Comparison of ENCODE assay signal across 8 cellular contexts in the genomic region with DNA sequence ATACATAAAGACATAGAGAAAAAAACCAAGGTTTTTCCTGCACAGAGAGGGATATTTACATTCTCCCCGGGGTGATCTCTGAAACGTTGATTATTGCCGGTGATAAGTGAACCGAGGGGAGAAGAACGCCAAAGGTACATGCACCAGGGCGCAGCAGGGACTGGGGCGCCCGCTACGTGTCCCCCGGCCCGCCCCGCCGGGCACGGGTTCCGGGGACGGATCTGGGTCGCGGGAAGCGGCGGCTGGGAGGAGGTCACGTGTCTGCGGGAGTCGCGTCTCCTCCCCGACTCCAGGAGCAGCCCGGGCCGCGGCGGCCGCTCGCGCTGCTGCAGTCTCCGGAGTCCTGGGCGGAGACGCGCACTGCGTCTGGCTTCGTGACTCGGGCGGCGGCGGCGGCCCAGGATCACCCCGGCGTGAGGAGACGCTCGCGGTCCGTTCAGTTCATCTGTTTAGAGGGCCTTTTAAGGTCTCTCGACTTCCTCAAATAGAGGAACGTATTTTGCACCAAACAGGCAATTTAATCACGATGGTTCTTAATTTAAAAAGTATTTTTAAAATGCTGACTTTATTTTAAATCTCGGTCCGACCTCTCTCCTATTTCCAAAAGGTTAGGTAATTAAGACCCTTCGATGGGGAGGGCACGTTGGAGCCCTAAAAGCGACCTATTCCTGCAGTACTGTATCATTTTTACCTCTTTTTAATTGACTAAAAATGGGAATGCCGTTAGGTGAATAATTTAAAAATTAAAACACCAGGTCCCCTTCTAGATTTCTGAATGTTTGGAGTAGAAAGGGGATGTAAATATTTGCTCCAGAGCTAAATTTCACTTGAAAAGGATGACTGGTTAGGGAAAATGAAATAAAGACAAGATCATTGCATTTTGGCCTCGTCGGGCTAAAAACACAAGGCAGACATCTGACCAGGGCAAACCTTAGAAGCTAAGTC. TPM values are rescaled to one million over a fixed set of nuclear protein-coding genes. Genes with fewer than 3 reads are reported as not detected.
A peak's percentile ranks its signal among the peaks of the same experiment; 100 is the strongest.
DNase-seq lines count a peak whose midpoint lies in the region; ATAC-seq and TF ChIP-seq lines count a peak whose summit lies in the region.

No MANE protein-coding gene starts in this region.

- no peaks in the 10 kb centered on the region for H3K36me3 ChIP-seq in OCI-LY1 (ENCODE audit: insufficient read depth, low read length)
- no peaks in the 10 kb centered on the region for H3K36me3 ChIP-seq in left ventricle myocardium inferior

- TF ChIP-seq CTCF in CD14-positive monocyte (IDR thresholded peaks at IDR 0.05) (no peak), OCI-LY1 (IDR thresholded peaks at IDR 0.05; ENCODE audit: low read length) (no peak), left ventricle myocardium inferior (IDR thresholded peaks at IDR 0.05; ENCODE audit: borderline replicate concordance) (peak; percentile 14), osteocyte (IDR thresholded peaks at IDR 0.05) (peak; percentile 7)

- peaks cover 8 to 26% of the 10 kb centered on the region in 2 donors for H3K36me3 Mint-ChIP-seq in CD14-positive monocyte
- no peaks in the 10 kb centered on the region for H3K36me3 Mint-ChIP-seq in osteocyte (ENCODE audit: unreplicated experiment)

- intact Hi-C loops in CD14-positive monocyte (cut with micrococcal nuclease) = loop anchor here (10.0 kb wide), 2 partner anchors 148 to 348 kb away; no protein-coding TSS in a partner anchor
- intact Hi-C loops in left ventricle myocardium inferior (cut with micrococcal nuclease) = loop anchor here (10.0 kb wide), 1 partner anchor 68 kb away; the partner anchor contains the start of gene SSPN

- H4K20me1 ChIP-seq in OCI-LY1 (ENCODE audit: insufficient read depth, low read length) = no peaks in the 10 kb centered on the region

- no peak overlapping the region for H2AFZ ChIP-seq in OCI-LY1 (ENCODE audit: low read length)

- H3K4me1 ChIP-seq in OCI-LY1 (ENCODE audit: insufficient read depth, low read length, severe bottlenecking) (peaks cover 30% of the 10 kb centered on the region), left ventricle myocardium inferior (peaks cover 46% of the 10 kb centered on the region)

- H3F3A ChIP-seq in OCI-LY1 (ENCODE audit: insufficient read depth, low read length) = no peaks in the 10 kb centered on the region

- H3K27me3 ChIP-seq in OCI-LY1 (ENCODE audit: insufficient read depth, low read length) (peaks cover 4% of the 10 kb centered on the region; the same call in 1 of the 2 replicates), left ventricle myocardium inferior (ENCODE audit: low read depth) (no peaks in the 10 kb centered on the region)

- H3K4me3 Mint-ChIP-seq in CD14-positive monocyte (peak overlapping the region; percentile 86 to 97), osteocyte (ENCODE audit: unreplicated experiment) (peak overlapping the region; percentile 93)

- H3K9ac ChIP-seq in OCI-LY1 (ENCODE audit: low read length) = no peak overlapping the region

- H3K9me3 Mint-ChIP-seq in CD14-positive monocyte (peaks cover 0 to 37% (median 18%) of the 10 kb centered on the region in 7 donors), osteocyte (ENCODE audit: unreplicated experiment) (no peaks in the 10 kb centered on the region)

- H3K9me3 ChIP-seq in OCI-LY1 (ENCODE audit: low read length) (no peaks in the 10 kb centered on the region), left ventricle myocardium inferior (replicated peaks) (no peaks in the 10 kb centered on the region)

- no peaks in the 10 kb centered on the region for H3K79me2 ChIP-seq in OCI-LY1 (ENCODE audit: insufficient read depth, low read length)

- ATAC-seq in GM19023 (IDR thresholded peaks at IDR 0.05; ENCODE audit: unreplicated experiment) = peak; percentile 32
- ATAC-seq in HG03442 (IDR thresholded peaks at IDR 0.05; ENCODE audit: unreplicated experiment) = peak; percentile 31

- H3K27ac Mint-ChIP-seq in CD14-positive monocyte = no peak overlapping the region
- H3K27ac Mint-ChIP-seq in osteocyte (ENCODE audit: unreplicated experiment) = peak overlapping the region; percentile 81

- H3K9me2 ChIP-seq in OCI-LY1 (ENCODE audit: low read depth, low read length) = no peaks in the 10 kb centered on the region

- DNase-seq in CD14-positive monocyte (ENCODE audit: low spot score) (peak; percentile 56), left ventricle myocardium inferior (peak; percentile 89), osteocyte (ENCODE audit: extremely low spot score, unreplicated experiment) (peak; percentile 90)
- no peak for DNase-seq in activated effector memory CD4-positive, alpha-beta T cell treated with Interleukin-2 at 50 U/mL for 16 hours

- peak overlapping the region; percentile 53 for H3K4me3 ChIP-seq in OCI-LY1 (ENCODE audit: low read depth, low read length, poor library complexity, severe bottlenecking)
- H3K4me3 ChIP-seq in left ventricle myocardium inferior = peak overlapping the region; percentile 70

- H3K4me1 Mint-ChIP-seq in CD14-positive monocyte (peaks cover 51% of the 10 kb centered on the region), osteocyte (ENCODE audit: unreplicated experiment) (peaks cover 27% of the 10 kb centered on the region)

- H3K27me3 Mint-ChIP-seq in CD14-positive monocyte (ENCODE audit: low read depth in 3 of 3) = peaks cover 69 to 78% (median 73%) of the 10 kb centered on the region in 3 donors
- peaks cover 43% of the 10 kb centered on the region for H3K27me3 Mint-ChIP-seq in osteocyte (ENCODE audit: unreplicated experiment)

- H3K27ac ChIP-seq in OCI-LY1 (ENCODE audit: low read depth, low read length, poor library complexity, severe bottlenecking) = no peak overlapping the region
- peak overlapping the region; percentile 98 for H3K27ac ChIP-seq in angular gyrus (ENCODE audit: low read depth, low read length)
- peak overlapping the region; percentile 94 for H3K27ac ChIP-seq in left ventricle myocardium inferior (replicated peaks)

- peak overlapping the region; percentile 74 for H3K4me2 ChIP-seq in OCI-LY1 (ENCODE audit: low read length)

RNA-seq across cellular contexts. Expression of gene BHLHE41, which starts 1.8 kb away (rescaled TPM):
- polyA plus RNA-seq in CD14-positive monocyte = not detected
- 33.4 TPM for total RNA-seq in left ventricle myocardium inferior
- 1.1 and 1.4 TPM in 2 replicates for total RNA-seq in osteocyte

Comparison
In these comparisons a context has a peak if more than half of its experiments do, and no peak if none do; other contexts are left out.
1. CTCF ChIP-seq: peak in left ventricle myocardium inferior (single experiment) and osteocyte (single experiment); none in CD14-positive monocyte (single experiment) and OCI-LY1 (single experiment).
2. RNA of gene BHLHE41, which starts 1.8 kb away (total RNA-seq): 33.4 TPM in left ventricle myocardium inferior (single experiment); 1.1 to 1.4 TPM in osteocyte; every median in the first group is over 10 times any median in the second.